Comparison of ENCODE assay signal across 12 cellular contexts in the genomic region with DNA sequence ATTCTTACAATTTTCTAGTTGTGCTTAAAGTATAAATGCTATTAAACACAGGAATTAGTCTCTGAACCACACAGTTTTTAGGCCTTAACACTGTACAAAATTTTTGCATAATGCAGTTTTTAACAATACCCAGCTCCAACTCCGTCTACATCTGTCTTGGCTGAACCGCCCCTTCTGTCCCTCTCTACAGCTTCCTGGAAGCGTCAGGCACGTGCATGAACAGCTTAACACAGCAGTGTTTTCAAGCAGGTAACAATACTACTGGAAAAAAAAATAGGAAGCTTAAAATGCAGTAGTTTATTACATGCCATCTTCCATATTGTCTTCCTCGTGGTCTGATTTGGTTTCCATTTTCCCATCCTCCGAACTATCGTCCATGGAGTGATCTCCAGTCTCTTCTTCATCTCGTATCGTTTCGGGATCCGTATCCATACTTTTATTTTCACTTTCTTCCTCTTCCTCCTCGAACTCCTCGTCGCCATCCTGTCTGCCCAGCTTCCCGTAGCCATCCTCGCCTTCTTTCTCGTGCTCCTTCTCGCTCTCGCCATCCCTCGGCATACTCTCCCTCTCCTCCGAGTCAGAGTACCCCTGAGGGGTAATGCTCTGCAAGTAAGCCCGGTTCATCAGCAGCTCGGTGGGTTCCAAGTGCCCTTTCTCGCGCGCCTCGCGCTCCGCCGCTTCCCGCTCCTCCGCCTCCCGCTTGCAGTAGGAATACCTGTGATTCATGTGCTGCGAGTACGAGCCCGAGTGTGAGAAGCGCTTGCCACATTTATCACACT.
DNase-seq lines count a peak whose midpoint lies in the region; ATAC-seq and TF ChIP-seq lines count a peak whose summit lies in the region.
"Had no signal": no experiment of that assay in that cellular context is flagged by ENCODE, and none has a peak within 500 bp of the region (broad histone marks: within the 10 kb centered on the region; RNA-seq: fewer than 3 reads in every experiment).

No MANE protein-coding gene starts in this region.

- H3K27me3 ChIP-seq in PC-3 (ENCODE audit: low read length) (no peaks in the 10 kb centered on the region), foreskin keratinocyte (no peaks in the 10 kb centered on the region), mesendoderm (ENCODE audit: insufficient read depth, low read length, poor library complexity) (no peaks in the 10 kb centered on the region), gastrocnemius medialis (no peaks in the 10 kb centered on the region)

- no peaks in the 10 kb centered on the region for H3K36me3 ChIP-seq in PC-3 (ENCODE audit: low read depth, low read length)
- no peaks in the 10 kb centered on the region for H3K36me3 ChIP-seq in mesendoderm (ENCODE audit: control insufficient read depth, insufficient read depth, low read length)
- peaks cover 0 to 17% of the 10 kb centered on the region in 2 donors for H3K36me3 ChIP-seq in gastrocnemius medialis

- H3K79me1 ChIP-seq in mesendoderm (ENCODE audit: low read length) = no peaks in the 10 kb centered on the region

- intact Hi-C loops in PC-3 (cut with micrococcal nuclease) (no loop called here), gastrocnemius medialis (cut with DNase I; ENCODE audit: low total_unique reads) (no loop called here)

- no peak overlapping the region for H2BK120ac ChIP-seq in mesendoderm (ENCODE audit: low read depth, low read length)

- H3K79me2 ChIP-seq in PC-3 (ENCODE audit: low read length) = no peaks in the 10 kb centered on the region
- H3K79me2 ChIP-seq in mesendoderm (ENCODE audit: control insufficient read depth, insufficient read depth, low read length) = no peaks in the 10 kb centered on the region

- peak; percentile 88 for ATAC-seq in PC-3
- peak; percentile 89 for ATAC-seq in foreskin keratinocyte
- ATAC-seq in gastrocnemius medialis = no peak
- ATAC-seq in HG03457 (IDR thresholded peaks at IDR 0.05; ENCODE audit: unreplicated experiment) = no peak
- no peak for ATAC-seq in GM18873 (IDR thresholded peaks at IDR 0.05; ENCODE audit: low FRiP score, unreplicated experiment)
- ATAC-seq: HCT116 had no signal

- no peak for TF ChIP-seq POLR2A in gastrocnemius medialis (IDR thresholded peaks at IDR 0.05)

- H3K4ac ChIP-seq in mesendoderm (ENCODE audit: low read depth, low read length) = no peak overlapping the region

- no peak overlapping the region for H2BK5ac ChIP-seq in mesendoderm (ENCODE audit: low read length)

- H3K4me2 ChIP-seq in PC-3 (ENCODE audit: low read length) (peak overlapping the region; percentile 84), mesendoderm (ENCODE audit: low read length) (peak overlapping the region; percentile 30)

- POLR2A ChIA-PET in PC-3 (lab: Charles Lee; ENCODE audit: unreplicated experiment) = interaction anchor here (0.5 kb wide), 1 partner anchor 39 kb away, joined by 25 read pairs; no protein-coding TSS in a partner anchor

- in situ Hi-C loops in gastrocnemius medialis (cut with MboI; ENCODE audit: low sequenced_read_pairs in 4 of 4) = no loop called here

- no peak overlapping the region for H4K5ac ChIP-seq in mesendoderm (ENCODE audit: low read length)

- no peak for TF ChIP-seq CTCF in PC-3 (conservative IDR thresholded peaks at IDR 0.05; ENCODE audit: low read depth, low read length)
- no peak for TF ChIP-seq CTCF in foreskin keratinocyte (conservative IDR thresholded peaks at IDR 0.05)
- TF ChIP-seq CTCF in gastrocnemius medialis (IDR thresholded peaks at IDR 0.05 in 4 of 5, conservative IDR thresholded peaks at IDR 0.05 in 1 of 5) = no peak

- WGBS in mesendoderm (ENCODE audit: extremely low coverage, insufficient coverage, low lambda C conversion rate) = no CpG with 5 or more reads among the region's 37 CpGs

- no peaks in the 10 kb centered on the region for H4K20me1 ChIP-seq in PC-3 (ENCODE audit: low read length)

- CTCF ChIA-PET in PC-3 (lab: Charles Lee) = no interaction called here

- peaks cover 12% of the 10 kb centered on the region; the same call in 1 of the 2 replicates for H3K4me1 ChIP-seq in PC-3 (ENCODE audit: insufficient read depth, low read length)
- H3K4me1 ChIP-seq in foreskin keratinocyte = peaks cover 4% of the 10 kb centered on the region
- no peaks in the 10 kb centered on the region for H3K4me1 ChIP-seq in mesendoderm (ENCODE audit: control insufficient read depth, low read depth, low read length)
- H3K4me1 ChIP-seq in gastrocnemius medialis = peaks cover 10 to 14% of the 10 kb centered on the region in 2 donors

- DNase-seq in COLO668 (lab: John Stamatoyannopoulos, UW; ENCODE audit: unreplicated experiment) (peak; percentile 22), PC-3 (peak; percentile 48), foreskin keratinocyte (peak; percentile 37 to 61), mesendoderm (peak; percentile 72), gastrocnemius medialis (no peak)
- no peak for DNase-seq in stimulated activated CD4-positive, alpha-beta T cell treated with anti-CD3 and anti-CD28 coated beads, Interleukin-4, amount 100 ng/mL, for 4 hours
- DNase-seq: activated T-cell treated with anti-CD3 and anti-CD28 coated beads, Interleukin-2, amount 50 U/mL, for 48 hours; GF-D8; stimulated activated CD4-positive, alpha-beta T cell treated with anti-CD3 and anti-CD28 coated beads, Interleukin-2, amount 100 ng/mL, for 24 hours had no signal

- no peak overlapping the region for H3K27ac ChIP-seq in PC-3 (ENCODE audit: low read length)
- no peak overlapping the region for H3K27ac ChIP-seq in foreskin keratinocyte
- H3K27ac ChIP-seq in mesendoderm (ENCODE audit: low read depth, low read length) = no peak overlapping the region
- no peak overlapping the region for H3K27ac ChIP-seq in gastrocnemius medialis

- TSS peak; percentile 57 for BruUV-seq in PC-3 (replicated peaks; lab: Mats Ljungman, UMichigan)

- no peaks in the 10 kb centered on the region for H3K9me2 ChIP-seq in PC-3 (replicated peaks; ENCODE audit: low read length)

- H3K4me3 ChIP-seq in PC-3 (ENCODE audit: low read length) (peak overlapping the region; percentile 72), mesendoderm (ENCODE audit: low read length) (no peak overlapping the region), gastrocnemius medialis (no peak overlapping the region)

- H2AK5ac ChIP-seq in mesendoderm (ENCODE audit: low read length) = no peak overlapping the region

- no peak overlapping the region for H2BK15ac ChIP-seq in mesendoderm (replicated peaks; ENCODE audit: low read depth)

- H4K8ac ChIP-seq in mesendoderm (ENCODE audit: low read depth, low read length) = no peak overlapping the region

- no peaks in the 10 kb centered on the region for H3K9me3 ChIP-seq in PC-3 (ENCODE audit: low read length)
- H3K9me3 ChIP-seq in gastrocnemius medialis = no peaks in the 10 kb centered on the region

- peak overlapping the region; percentile 81 for H3K56ac ChIP-seq in mesendoderm (ENCODE audit: low read length)

- H3K9ac ChIP-seq in PC-3 (ENCODE audit: low read length) (peak overlapping the region; percentile 61), mesendoderm (ENCODE audit: low read length) (peak overlapping the region; percentile 34)

- H3K23ac ChIP-seq in mesendoderm (ENCODE audit: low read length) = no peak overlapping the region

- H3K18ac ChIP-seq in mesendoderm (ENCODE audit: low read length) = no peak overlapping the region

- H2AFZ ChIP-seq in PC-3 (ENCODE audit: low read length) = peak overlapping the region; percentile 93

- H3F3A ChIP-seq in PC-3 (ENCODE audit: low read length, unreplicated experiment) = no peaks in the 10 kb centered on the region

Comparison
In these comparisons a context has a peak if more than half of its experiments do, and no peak if none do; other contexts are left out.
1. DNase-seq: peak in COLO668 (single experiment), PC-3 (single experiment), foreskin keratinocyte (2 of 2) and mesendoderm (single experiment); none in gastrocnemius medialis (0 of 2) and stimulated activated CD4-positive, alpha-beta T cell treated with anti-CD3 and anti-CD28 coated beads, Interleukin-4, amount 100 ng/mL, for 4 hours (0 of 2).
2. ATAC-seq: peak in PC-3 (single experiment) and foreskin keratinocyte (single experiment); none in gastrocnemius medialis (0 of 2), HG03457 (single experiment) and GM18873 (single experiment).